Comparison of ENCODE assay signal across 16 cellular contexts in genomic region chr16:30151091-30151490, GRCh38. TPM values are rescaled to one million over a fixed set of nuclear protein-coding genes. Genes with fewer than 3 reads are reported as not detected.
A peak's percentile ranks its signal among the peaks of the same experiment; 100 is the strongest.
DNase-seq lines count a peak whose midpoint lies in the region; ATAC-seq and TF ChIP-seq lines count a peak whose summit lies in the region.
"Had no signal": no experiment of that assay in that cellular context is flagged by ENCODE, and none has a peak within 500 bp of the region (broad histone marks: within the 10 kb centered on the region; RNA-seq: fewer than 3 reads in every experiment).

No MANE protein-coding gene starts in this region.

- no peaks in the 10 kb centered on the region for H3K9me2 ChIP-seq in MM.1S (replicated peaks; ENCODE audit: insufficient read depth, low read length)

- H3K9me3 ChIP-seq in MM.1S (replicated peaks; ENCODE audit: insufficient read depth, low read length) = no peaks in the 10 kb centered on the region
- no peaks in the 10 kb centered on the region for H3K9me3 ChIP-seq in effector memory CD4-positive, alpha-beta T cell (ENCODE audit: control insufficient read depth, low read length)

- peak overlapping the region; percentile 77 for H3K27ac ChIP-seq in MM.1S (ENCODE audit: low read length)
- H3K27ac ChIP-seq in effector memory CD4-positive, alpha-beta T cell (ENCODE audit: insufficient read depth, low read length, poor library complexity, severe bottlenecking) = no peak overlapping the region
- H3K27ac ChIP-seq: C4-2B had no signal

- H3K27me3 ChIP-seq in MM.1S (replicated peaks; ENCODE audit: insufficient read depth, low read length) = no peaks in the 10 kb centered on the region
- H3K27me3 ChIP-seq in effector memory CD4-positive, alpha-beta T cell (replicated peaks; ENCODE audit: control insufficient read depth, insufficient read depth, low read length, poor library complexity, severe bottlenecking) = no peaks in the 10 kb centered on the region
- H3K27me3 ChIP-seq: BE2C had no signal

- ATAC-seq in naive B cell (ENCODE audit: low read depth in 2 of 2) = peak; percentile 41 to 49
- ATAC-seq: GM23338 had no signal

- peak overlapping the region in 2 of 3 donors; percentile 40 to 89 for H3K27ac Mint-ChIP-seq in IgD-negative memory B cell
- peak overlapping the region in 1 of 6 donors; percentile 62 for H3K27ac Mint-ChIP-seq in naive B cell
- H3K27ac Mint-ChIP-seq in activated T-helper 2 cell treated with anti-CD3 and anti-CD28 coated beads, Interferon-gamma antibody, Interleukin-2, Interleukin-4, amounts not matched to agents 10 μg/mL and 5 μg/mL and 100 μg/mL, durations not matched to agents 14 hours and 24 hours and 36 hours = no peak overlapping the region
- H3K27ac Mint-ChIP-seq: CD4-positive, alpha-beta memory T cell; GM23338 had no signal

- TF ChIP-seq CTCF in MM.1S (IDR thresholded peaks at IDR 0.05; ENCODE audit: low read length) = no peak

- H3K4me3 ChIP-seq in MM.1S (ENCODE audit: low read length) = no peak overlapping the region
- no peak overlapping the region for H3K4me3 ChIP-seq in effector memory CD4-positive, alpha-beta T cell (ENCODE audit: insufficient read depth, low read depth, low read length, poor library complexity, severe bottlenecking)
- H3K4me3 ChIP-seq: GM23338 had no signal

- H3K36me3 ChIP-seq in MM.1S (replicated peaks; ENCODE audit: insufficient read depth, low read length) = no peaks in the 10 kb centered on the region
- H3K36me3 ChIP-seq in effector memory CD4-positive, alpha-beta T cell (ENCODE audit: control insufficient read depth, insufficient read depth, low read length) = no peaks in the 10 kb centered on the region
- H3K36me3 ChIP-seq: BE2C had no signal

- H3K36me3 Mint-ChIP-seq in IgD-negative memory B cell (peaks cover 5% of the 10 kb centered on the region), naive B cell (peaks cover 0 to 5% of the 10 kb centered on the region in 2 donors)
- peaks cover 6% of the 10 kb centered on the region for H3K36me3 Mint-ChIP-seq in activated T-helper 2 cell treated with anti-CD3 and anti-CD28 coated beads, Interferon-gamma antibody, Interleukin-2, Interleukin-4, amounts not matched to agents 10 μg/mL and 5 μg/mL and 100 μg/mL, durations not matched to agents 14 hours and 24 hours and 36 hours (ENCODE audit: low read depth)
- H3K36me3 Mint-ChIP-seq: CD4-positive, alpha-beta memory T cell had no signal

- peak overlapping the region; percentile 47 for H2AFZ ChIP-seq in MM.1S (ENCODE audit: low read length)
- H2AFZ ChIP-seq: GM23338 had no signal

- no peaks in the 10 kb centered on the region for H3K79me2 ChIP-seq in MM.1S (ENCODE audit: low read length)

- peak overlapping the region; percentile 29 for H3K9ac ChIP-seq in MM.1S (ENCODE audit: low read length)

- H3F3A ChIP-seq in MM.1S (ENCODE audit: insufficient read depth, low read length) = peaks cover 17% of the 10 kb centered on the region

- H3K9me3 Mint-ChIP-seq in IgD-negative memory B cell (peaks cover 0 to 7% (median 0%) of the 10 kb centered on the region in 3 donors), naive B cell (peaks cover 0 to 19% (median 7%) of the 10 kb centered on the region in 7 donors)
- peaks cover 14% of the 10 kb centered on the region for H3K9me3 Mint-ChIP-seq in activated T-helper 2 cell treated with anti-CD3 and anti-CD28 coated beads, Interferon-gamma antibody, Interleukin-2, Interleukin-4, amounts not matched to agents 10 μg/mL and 5 μg/mL and 100 μg/mL, durations not matched to agents 14 hours and 24 hours and 36 hours

- DNase-seq in MM.1S = peak; percentile 79
- DNase-seq in RPMI8226 = peak; percentile 82
- DNase-seq in naive B cell = no peak
- DNase-seq in COLO829 (ENCODE audit: low spot score) = no peak
- no peak for DNase-seq in activated T-helper 2 cell treated with anti-CD3 and anti-CD28 coated beads, Interferon-gamma antibody, Interleukin-2, Interleukin-4, amounts not matched to agents 10 μg/mL and 5 μg/mL and 100 μg/mL, durations not matched to agents 14 hours and 24 hours and 36 hours (ENCODE audit: low spot score)
- no peak for DNase-seq in effector memory CD4-positive, alpha-beta T cell
- DNase-seq: BE2C; CD4-positive, alpha-beta memory T cell; COR-L47; DMS153; DMS79 treated with DMSO at 0.1 percent for 48 hours; EL; H7 had no signal

- H4K20me1 ChIP-seq in MM.1S (ENCODE audit: insufficient read depth, low read length) = no peaks in the 10 kb centered on the region

- peak overlapping the region; percentile 19; the same call in 1 of the 2 replicates for H3K4me2 ChIP-seq in MM.1S (ENCODE audit: low read depth, low read length)
- H3K4me2 ChIP-seq: GM23338 had no signal

- H3K4me1 Mint-ChIP-seq in IgD-negative memory B cell = peaks cover 5 to 6% (median 5%) of the 10 kb centered on the region in 3 donors
- peaks cover 0 to 7% (median 6%) of the 10 kb centered on the region in 3 donors for H3K4me1 Mint-ChIP-seq in naive B cell
- H3K4me1 Mint-ChIP-seq in activated T-helper 2 cell treated with anti-CD3 and anti-CD28 coated beads, Interferon-gamma antibody, Interleukin-2, Interleukin-4, amounts not matched to agents 10 μg/mL and 5 μg/mL and 100 μg/mL, durations not matched to agents 14 hours and 24 hours and 36 hours (ENCODE audit: low read depth) = no peaks in the 10 kb centered on the region
- H3K4me1 Mint-ChIP-seq: CD4-positive, alpha-beta memory T cell; GM23338 had no signal

- H3K27me3 Mint-ChIP-seq in IgD-negative memory B cell = no peaks in the 10 kb centered on the region
- H3K27me3 Mint-ChIP-seq in naive B cell = no peaks in the 10 kb centered on the region
- no peaks in the 10 kb centered on the region for H3K27me3 Mint-ChIP-seq in activated T-helper 2 cell treated with anti-CD3 and anti-CD28 coated beads, Interferon-gamma antibody, Interleukin-2, Interleukin-4, amounts not matched to agents 10 μg/mL and 5 μg/mL and 100 μg/mL, durations not matched to agents 14 hours and 24 hours and 36 hours (ENCODE audit: low read depth)
- H3K27me3 Mint-ChIP-seq: CD4-positive, alpha-beta memory T cell had no signal

- intact Hi-C loops in activated T-helper 2 cell treated with anti-CD3 and anti-CD28 coated beads, Interferon-gamma antibody, Interleukin-2, Interleukin-4, amounts not matched to agents 10 μg/mL and 5 μg/mL and 100 μg/mL, durations not matched to agents 14 hours and 24 hours and 36 hours (cut with micrococcal nuclease) = no loop called here

- peak overlapping the region in 1 of 4 donors; percentile 52 for H3K4me3 Mint-ChIP-seq in IgD-negative memory B cell
- H3K4me3 Mint-ChIP-seq in naive B cell = peak overlapping the region in 1 of 8 donors; percentile 20
- no peak overlapping the region for H3K4me3 Mint-ChIP-seq in activated T-helper 2 cell treated with anti-CD3 and anti-CD28 coated beads, Interferon-gamma antibody, Interleukin-2, Interleukin-4, amounts not matched to agents 10 μg/mL and 5 μg/mL and 100 μg/mL, durations not matched to agents 14 hours and 24 hours and 36 hours (ENCODE audit: low read depth)
- H3K4me3 Mint-ChIP-seq: CD4-positive, alpha-beta memory T cell; GM23338 had no signal

- peaks cover 17% of the 10 kb centered on the region for H3K4me1 ChIP-seq in MM.1S (ENCODE audit: low read length)
- no peaks in the 10 kb centered on the region for H3K4me1 ChIP-seq in effector memory CD4-positive, alpha-beta T cell (ENCODE audit: control insufficient read depth, insufficient read depth, low read length, poor library complexity, severe bottlenecking)
- H3K4me1 ChIP-seq: BE2C had no signal

RNA-seq across cellular contexts. Expression of gene MAPK3, which starts 28.1 kb away (rescaled TPM):
- polyA plus RNA-seq in IgD-negative memory B cell (8.6 TPM), naive B cell (ENCODE audit: low read depth in 6 of 6) (1 to 10 TPM; 5.5 to 9.2 (median 8.4) TPM)
- total RNA-seq in activated T-helper 2 cell treated with anti-CD3 and anti-CD28 coated beads, Interferon-gamma antibody, Interleukin-2, Interleukin-4, amounts not matched to agents 10 μg/mL and 5 μg/mL and 100 μg/mL, durations not matched to agents 14 hours and 24 hours and 36 hours = 61.9 and 63.9 TPM in 2 replicates

RNA-seq across cellular contexts. Expression of gene CORO1A, which starts 32.3 kb away (rescaled TPM):
- polyA plus RNA-seq in IgD-negative memory B cell (1,353 TPM), naive B cell (ENCODE audit: low read depth in 6 of 6) (1,000 to 10,000 TPM in 5 of 6 donors, 100 to 1,000 TPM in 1; 945 to 1,368 (median 1,199) TPM)
- total RNA-seq in activated T-helper 2 cell treated with anti-CD3 and anti-CD28 coated beads, Interferon-gamma antibody, Interleukin-2, Interleukin-4, amounts not matched to agents 10 μg/mL and 5 μg/mL and 100 μg/mL, durations not matched to agents 14 hours and 24 hours and 36 hours = 843 and 845 TPM in 2 replicates

RNA-seq across cellular contexts. Expression of gene GDPD3, which starts 37.8 kb away (rescaled TPM):
- not detected for polyA plus RNA-seq in IgD-negative memory B cell
- polyA plus RNA-seq in naive B cell (ENCODE audit: low read depth in 6 of 6) = under 1 TPM in 1 of 6 donors, not detected in 5; 0.31 TPM
- 6.4 and 7.7 TPM in 2 replicates for total RNA-seq in activated T-helper 2 cell treated with anti-CD3 and anti-CD28 coated beads, Interferon-gamma antibody, Interleukin-2, Interleukin-4, amounts not matched to agents 10 μg/mL and 5 μg/mL and 100 μg/mL, durations not matched to agents 14 hours and 24 hours and 36 hours

RNA-seq across cellular contexts. Expression of gene BOLA2B, which starts 42.4 kb away (rescaled TPM):
- polyA plus RNA-seq in IgD-negative memory B cell = 264 TPM
- polyA plus RNA-seq in naive B cell (ENCODE audit: low read depth in 6 of 6) = 100 to 1,000 TPM; 121 to 238 (median 189) TPM
- 225 and 245 TPM in 2 replicates for total RNA-seq in activated T-helper 2 cell treated with anti-CD3 and anti-CD28 coated beads, Interferon-gamma antibody, Interleukin-2, Interleukin-4, amounts not matched to agents 10 μg/mL and 5 μg/mL and 100 μg/mL, durations not matched to agents 14 hours and 24 hours and 36 hours

RNA-seq across cellular contexts. Expression of gene SLX1A, which starts 42.6 kb away (rescaled TPM):
- polyA plus RNA-seq in IgD-negative memory B cell = 83.5 TPM
- polyA plus RNA-seq in naive B cell (ENCODE audit: low read depth in 6 of 6) = 10 to 100 TPM; 52.4 to 71.2 (median 65.2) TPM
- total RNA-seq in activated T-helper 2 cell treated with anti-CD3 and anti-CD28 coated beads, Interferon-gamma antibody, Interleukin-2, Interleukin-4, amounts not matched to agents 10 μg/mL and 5 μg/mL and 100 μg/mL, durations not matched to agents 14 hours and 24 hours and 36 hours = 58.4 and 65.3 TPM in 2 replicates

Comparison
In these comparisons a context has a peak if more than half of its experiments do, and no peak if none do; other contexts are left out.
1. DNase-seq: peak in MM.1S (single experiment) and RPMI8226 (single experiment); none in naive B cell (single experiment), COLO829 (single experiment), activated T-helper 2 cell treated with anti-CD3 and anti-CD28 coated beads, Interferon-gamma antibody, Interleukin-2, Interleukin-4, amounts not matched to agents 10 μg/mL and 5 μg/mL and 100 μg/mL, durations not matched to agents 14 hours and 24 hours and 36 hours (single experiment) and effector memory CD4-positive, alpha-beta T cell (0 of 3).